ENCODE assay signal across 16 cellular contexts in genomic region chr17:17320188-17320910, GRCh38. TPM values are rescaled to one million over a fixed set of nuclear protein-coding genes. Genes with fewer than 3 reads are reported as not detected.
DNase-seq lines count a peak whose midpoint lies in the region; ATAC-seq and TF ChIP-seq lines count a peak whose summit lies in the region.
"Had no signal": no experiment of that assay in that cellular context is flagged by ENCODE, and none has a peak within 500 bp of the region (broad histone marks: within the 10 kb centered on the region; RNA-seq: fewer than 3 reads in every experiment).

No MANE protein-coding gene starts in this region.

- 89 to 95% (median 93%) methylated on average over 16 of the region's 16 CpGs for WGBS in spleen, 5 donors

- no peak overlapping the region for H3K4me3 ChIP-seq in spleen

- H3K4me1 ChIP-seq in spleen, result no peaks in the 10 kb centered on the region

- H3K27me3 ChIP-seq in spleen (replicated peaks in 1 of 7), result no peaks in the 10 kb centered on the region

- CTCF ChIA-PET in HEK293T (lab: Yijun Ruan, JAX), result no interaction called here

- DNase-seq in GM13977 (ENCODE audit: low spot score) (peak; percentile 2), HEK293T (ENCODE audit: extremely low spot score) (peak; percentile 4), iPS-NIHi11 (ENCODE audit: low spot score) (peak; percentile 5), spleen (peak; percentile 46), NCI-H187 (lab: John Stamatoyannopoulos, UW) (no peak)
- DNase-seq in stimulated activated CD4-positive, alpha-beta T cell treated with anti-CD3 and anti-CD28 coated beads, Interleukin-4, amount 100 ng/mL, for 24 hours, result no peak
- DNase-seq: CD4-positive, CD25-positive, alpha-beta regulatory T cell; GOT3; Karpas-422; NCI-H1694; NCI-H2081 treated with DMSO at 0.1 percent for 48 hours; NCI-H2171 treated with DMSO at 0.1 percent for 48 hours; NCI-H524 treated with DMSO at 0.1 percent for 48 hours; SHP77 had no signal

- no peak overlapping the region for H3K27ac ChIP-seq in spleen

- intact Hi-C loops in spleen (cut with DNase I; ENCODE audit: low total_unique reads), result no loop called here

- TF ChIP-seq CTCF in GM13977 (IDR thresholded peaks at IDR 0.05; ENCODE audit: extremely low read depth, insufficient read depth, missing control alignments) (no peak), spleen (IDR thresholded peaks at IDR 0.05 in 8 of 11, conservative IDR thresholded peaks at IDR 0.05 in 3 of 11) (no peak)

- H3K36me3 ChIP-seq in spleen, result no peaks in the 10 kb centered on the region

- no peak for ATAC-seq in GM19452 (IDR thresholded peaks at IDR 0.05; ENCODE audit: unreplicated experiment)
- ATAC-seq: HCT116 had no signal

- no peaks in the 10 kb centered on the region for H3K9me3 ChIP-seq in spleen

- POLR2A ChIA-PET in HEK293T (lab: Yijun Ruan, JAX), result no interaction called here

- in situ Hi-C loops in GM13977 (cut with MboI; ENCODE audit: low pct_unique_long_range_greater_than_20kb, low sequenced_read_pairs, unreplicated experiment), result loop anchor here (25.0 kb wide), 1 partner anchor 308 kb away; no protein-coding TSS in a partner anchor

- TF ChIP-seq POLR2A in spleen (IDR thresholded peaks at IDR 0.05), result no peak

TF ChIP-seq in HEK293T, 16 proteins besides CTCF, POLR2A, EP300 and RAD21:
- TF ChIP-seq, protein P1, sequence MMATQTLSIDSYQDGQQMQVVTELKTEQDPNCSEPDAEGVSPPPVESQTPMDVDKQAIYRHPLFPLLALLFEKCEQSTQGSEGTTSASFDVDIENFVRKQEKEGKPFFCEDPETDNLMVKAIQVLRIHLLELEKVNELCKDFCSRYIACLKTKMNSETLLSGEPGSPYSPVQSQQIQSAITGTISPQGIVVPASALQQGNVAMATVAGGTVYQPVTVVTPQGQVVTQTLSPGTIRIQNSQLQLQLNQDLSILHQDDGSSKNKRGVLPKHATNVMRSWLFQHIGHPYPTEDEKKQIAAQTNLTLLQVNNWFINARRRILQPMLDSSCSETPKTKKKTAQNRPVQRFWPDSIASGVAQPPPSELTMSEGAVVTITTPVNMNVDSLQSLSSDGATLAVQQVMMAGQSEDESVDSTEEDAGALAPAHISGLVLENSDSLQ (IDR thresholded peaks at IDR 0.05), result no peak
- TF ChIP-seq SP1 (IDR thresholded peaks at IDR 0.05) (no peak), LEF1 (IDR thresholded peaks at IDR 0.05; ENCODE audit: borderline replicate concordance) (no peak), NFRKB (IDR thresholded peaks at IDR 0.05) (no peak), SUZ12 (IDR thresholded peaks at IDR 0.05) (no peak), FOXA1 (IDR thresholded peaks at IDR 0.05) (no peak), BHLHE40 (IDR thresholded peaks at IDR 0.05; ENCODE audit: borderline replicate concordance) (no peak)

RNA-seq across cellular contexts. Expression of gene NT5M, which starts 17.2 kb away (rescaled TPM):
- total RNA-seq in spleen, result 1 to 10 TPM; 1.9 to 3.6 (median 2.8) TPM
- 1 to 10 TPM; 1.2 to 2.6 (median 2.1) TPM for polyA plus RNA-seq in spleen

RNA-seq across cellular contexts. Expression of gene COPS3, which starts 39.3 kb away (rescaled TPM):
- total RNA-seq in spleen, result 10 to 100 TPM; 36.5 to 58.9 (median 47.5) TPM
- polyA plus RNA-seq in spleen, result 10 to 100 TPM; 29.9 to 39.1 (median 39.1) TPM

Comparison
In these comparisons a context has a peak if more than half of its experiments do, and no peak if none do; other contexts are left out.
1. DNase-seq: peak in GM13977 (single experiment), HEK293T (single experiment), iPS-NIHi11 (single experiment) and spleen (single experiment); none in stimulated activated CD4-positive, alpha-beta T cell treated with anti-CD3 and anti-CD28 coated beads, Interleukin-4, amount 100 ng/mL, for 24 hours (single experiment) and NCI-H187 (0 of 2).